34 cellular contexts compared by ENCODE assay signal in the genomic region with DNA sequence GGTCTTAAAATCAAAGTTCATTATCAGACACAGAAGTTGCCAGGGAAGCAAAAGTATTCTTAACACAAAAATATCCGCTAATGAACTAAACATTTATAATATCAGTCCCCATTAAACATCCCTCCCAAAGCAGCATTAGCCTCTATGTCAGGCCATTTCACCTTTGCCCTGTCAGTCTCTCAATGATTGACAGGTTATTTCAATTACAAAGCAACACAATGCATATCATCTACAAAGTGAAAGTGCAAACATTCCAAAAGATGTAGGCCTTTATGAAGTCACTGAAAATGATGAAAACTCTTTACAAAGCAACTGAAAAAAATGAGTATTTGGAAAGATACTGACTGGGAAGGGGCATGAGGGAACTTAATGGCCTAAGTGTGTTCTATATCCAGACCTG. TPM values are rescaled to one million over a fixed set of nuclear protein-coding genes. Genes with fewer than 3 reads are reported as not detected.
"Had no signal": no experiment of that assay in that cellular context is flagged by ENCODE, and none has a peak within 500 bp of the region (broad histone marks: within the 10 kb centered on the region; RNA-seq: fewer than 3 reads in every experiment).

No MANE protein-coding gene starts in this region.

- H3K4me3 Mint-ChIP-seq: activated CD4-positive, alpha-beta memory T cell treated with anti-CD3 and anti-CD28 coated beads for 36 hours; activated CD4-positive, alpha-beta T cell treated with anti-CD3 and anti-CD28 coated beads for 36 hours; activated CD4-positive, alpha-beta T cell treated with anti-CD3 and anti-CD28 coated beads, Interleukin-2, amount 10 ng/mL, durations not matched to agents 24 days and 14 days; activated CD8-positive, alpha-beta memory T cell treated with anti-CD3 and anti-CD28 coated beads, Interleukin-2, amount 10 ng/mL, durations not matched to agents 7 days and 5 days; activated CD8-positive, alpha-beta T cell treated with anti-CD3 and anti-CD28 coated beads, Interleukin-2, amount 10 ng/mL, durations not matched to agents 7 days and 5 days; activated naive CD4-positive, alpha-beta T cell treated with anti-CD3 and anti-CD28 coated beads for 36 hours; activated naive CD4-positive, alpha-beta T cell treated with anti-CD3 and anti-CD28 coated beads, Interleukin-2, amount 50 U/mL, for 24 hours; activated naive CD8-positive, alpha-beta T cell treated with anti-CD3 and anti-CD28 coated beads for 36 hours; activated naive CD8-positive, alpha-beta T cell treated with anti-CD3 and anti-CD28 coated beads, Interleukin-2, amount 50 U/mL, for 24 hours; activated T-helper 1 cell treated with anti-CD3 and anti-CD28 coated beads, Interleukin-12 subunit alpha, Interleukin-12 subunit beta, Interleukin-2, Interleukin-4 antibody, amounts not matched to agents 30 ng/mL and 10 ng/mL and 1 ng/mL, durations not matched to agents 14 hours and 24 hours and 36 hours; central memory CD8-positive, alpha-beta T cell; effector memory CD8-positive, alpha-beta T cell had no signal

- ATAC-seq: activated CD4-positive, alpha-beta T cell treated with anti-CD3 and anti-CD28 coated beads for 36 hours; activated CD8-positive, alpha-beta memory T cell treated with anti-CD3 and anti-CD28 coated beads, Interleukin-2, amount 10 ng/mL, durations not matched to agents 7 days and 5 days; activated CD8-positive, alpha-beta T cell treated with anti-CD3 and anti-CD28 coated beads, Interleukin-2, amount 10 ng/mL, durations not matched to agents 7 days and 5 days; activated naive CD8-positive, alpha-beta T cell treated with anti-CD3 and anti-CD28 coated beads, Interleukin-2, amount 50 U/mL, for 24 hours; effector memory CD8-positive, alpha-beta T cell; foreskin keratinocyte; gastrocnemius medialis; heart left ventricle had no signal

- H3K9me3 Mint-ChIP-seq: activated CD4-positive, alpha-beta T cell treated with anti-CD3 and anti-CD28 coated beads, Interleukin-2, amount 10 ng/mL, durations not matched to agents 24 days and 14 days; activated naive CD4-positive, alpha-beta T cell treated with anti-CD3 and anti-CD28 coated beads for 36 hours; activated naive CD4-positive, alpha-beta T cell treated with anti-CD3 and anti-CD28 coated beads, Interleukin-2, amount 50 U/mL, for 24 hours; activated naive CD8-positive, alpha-beta T cell treated with anti-CD3 and anti-CD28 coated beads for 36 hours; activated T-helper 1 cell treated with anti-CD3 and anti-CD28 coated beads, Interleukin-12 subunit alpha, Interleukin-12 subunit beta, Interleukin-2, Interleukin-4 antibody, amounts not matched to agents 30 ng/mL and 10 ng/mL and 1 ng/mL, durations not matched to agents 14 hours and 24 hours and 36 hours; activated T-helper 2 cell treated with anti-CD3 and anti-CD28 coated beads, Interferon-gamma antibody, Interleukin-2, Interleukin-4, amounts not matched to agents 10 μg/mL and 5 μg/mL and 100 μg/mL, durations not matched to agents 14 hours and 24 hours and 36 hours; central memory CD8-positive, alpha-beta T cell; effector memory CD8-positive, alpha-beta T cell had no signal

- H3K27me3 Mint-ChIP-seq: activated naive CD8-positive, alpha-beta T cell treated with anti-CD3 and anti-CD28 coated beads for 36 hours; activated naive CD8-positive, alpha-beta T cell treated with anti-CD3 and anti-CD28 coated beads, Interleukin-2, amount 50 U/mL, for 24 hours had no signal

- H3K27ac Mint-ChIP-seq: activated CD4-positive, alpha-beta memory T cell treated with anti-CD3 and anti-CD28 coated beads for 36 hours; activated CD4-positive, alpha-beta T cell treated with anti-CD3 and anti-CD28 coated beads for 36 hours; activated CD4-positive, alpha-beta T cell treated with anti-CD3 and anti-CD28 coated beads, Interleukin-2, amount 10 ng/mL, durations not matched to agents 24 days and 14 days; activated CD8-positive, alpha-beta memory T cell treated with anti-CD3 and anti-CD28 coated beads, Interleukin-2, amount 10 ng/mL, durations not matched to agents 7 days and 5 days; activated CD8-positive, alpha-beta T cell treated with anti-CD3 and anti-CD28 coated beads, Interleukin-2, amount 10 ng/mL, durations not matched to agents 7 days and 5 days; activated naive CD4-positive, alpha-beta T cell treated with anti-CD3 and anti-CD28 coated beads for 36 hours; activated naive CD4-positive, alpha-beta T cell treated with anti-CD3 and anti-CD28 coated beads, Interleukin-2, amount 50 U/mL, for 24 hours; activated naive CD8-positive, alpha-beta T cell treated with anti-CD3 and anti-CD28 coated beads for 36 hours; activated naive CD8-positive, alpha-beta T cell treated with anti-CD3 and anti-CD28 coated beads, Interleukin-2, amount 50 U/mL, for 24 hours; activated T-helper 1 cell treated with anti-CD3 and anti-CD28 coated beads, Interleukin-12 subunit alpha, Interleukin-12 subunit beta, Interleukin-2, Interleukin-4 antibody, amounts not matched to agents 30 ng/mL and 10 ng/mL and 1 ng/mL, durations not matched to agents 14 hours and 24 hours and 36 hours; activated T-helper 2 cell treated with anti-CD3 and anti-CD28 coated beads, Interferon-gamma antibody, Interleukin-2, Interleukin-4, amounts not matched to agents 10 μg/mL and 5 μg/mL and 100 μg/mL, durations not matched to agents 14 hours and 24 hours and 36 hours; effector memory CD8-positive, alpha-beta T cell had no signal

- H3K4me3 ChIP-seq: adrenal gland, esophagus muscularis mucosa, gastrocnemius medialis, heart left ventricle had no signal

- DNase-seq: activated CD4-positive, alpha-beta memory T cell treated with anti-CD3 and anti-CD28 coated beads for 36 hours; activated CD4-positive, alpha-beta T cell treated with anti-CD3 and anti-CD28 coated beads for 36 hours; activated CD4-positive, alpha-beta T cell treated with anti-CD3 and anti-CD28 coated beads, Interleukin-2, amount 10 ng/mL, durations not matched to agents 24 days and 14 days; activated CD4-positive, CD25-positive, alpha-beta regulatory T cell; activated CD4-positive, CD25-positive, alpha-beta regulatory T cell treated with anti-CD3 and anti-CD28 coated beads, Interleukin-2, amount 50 U/mL, for 72 hours; activated CD8-positive, alpha-beta memory T cell treated with anti-CD3 and anti-CD28 coated beads, Interleukin-2, amount 10 ng/mL, durations not matched to agents 7 days and 5 days; activated CD8-positive, alpha-beta memory T cell treated with anti-CD3 and anti-CD28 coated beads, Interleukin-2, amount 50 U/mL, for 4 hours; activated CD8-positive, alpha-beta T cell treated with anti-CD3 and anti-CD28 coated beads, Interleukin-2, amount 10 ng/mL, durations not matched to agents 7 days and 5 days; activated effector memory CD4-positive, alpha-beta T cell treated with anti-CD3 and anti-CD28 coated beads, Interleukin-2, amount 50 U/mL, for 16 hours; activated naive CD4-positive, alpha-beta T cell treated with anti-CD3 and anti-CD28 coated beads for 36 hours; activated naive CD8-positive, alpha-beta T cell treated with anti-CD3 and anti-CD28 coated beads for 36 hours; activated naive CD8-positive, alpha-beta T cell treated with anti-CD3 and anti-CD28 coated beads, Interleukin-2, amount 50 U/mL, for 24 hours; activated T-cell treated with anti-CD3 and anti-CD28 coated beads, Interleukin-2, amount 50 U/mL, for 1 hour; activated T-cell treated with anti-CD3 and anti-CD28 coated beads, Interleukin-2, amount 50 U/mL, for 48 hours; adrenal gland; amygdala; aorta; brain microvascular endothelial cell; cortex of kidney; dermis blood vessel endothelial cell; effector CD4-positive, alpha-beta T cell; effector memory CD8-positive, alpha-beta T cell; erythroblast; foreskin keratinocyte; gastrocnemius medialis; glutamatergic neuron; heart left ventricle; T-helper 2 cell had no signal

- H3K27ac ChIP-seq: adrenal gland, brain microvascular endothelial cell, esophagus muscularis mucosa, foreskin keratinocyte, gastrocnemius medialis, heart left ventricle had no signal

- H3K9me3 ChIP-seq: adrenal gland, esophagus muscularis mucosa, gastrocnemius medialis had no signal

- H3K36me3 Mint-ChIP-seq: activated CD8-positive, alpha-beta memory T cell treated with anti-CD3 and anti-CD28 coated beads, Interleukin-2, amount 10 ng/mL, durations not matched to agents 7 days and 5 days; activated naive CD8-positive, alpha-beta T cell treated with anti-CD3 and anti-CD28 coated beads for 36 hours had no signal

- H3K4me1 ChIP-seq: adrenal gland, foreskin keratinocyte had no signal

- H3K4me1 Mint-ChIP-seq: activated CD4-positive, alpha-beta T cell treated with anti-CD3 and anti-CD28 coated beads for 36 hours; activated CD4-positive, alpha-beta T cell treated with anti-CD3 and anti-CD28 coated beads, Interleukin-2, amount 10 ng/mL, durations not matched to agents 24 days and 14 days; activated CD8-positive, alpha-beta memory T cell treated with anti-CD3 and anti-CD28 coated beads, Interleukin-2, amount 10 ng/mL, durations not matched to agents 7 days and 5 days; activated naive CD4-positive, alpha-beta T cell treated with anti-CD3 and anti-CD28 coated beads, Interleukin-2, amount 50 U/mL, for 24 hours; activated naive CD8-positive, alpha-beta T cell treated with anti-CD3 and anti-CD28 coated beads for 36 hours; activated naive CD8-positive, alpha-beta T cell treated with anti-CD3 and anti-CD28 coated beads, Interleukin-2, amount 50 U/mL, for 24 hours; central memory CD8-positive, alpha-beta T cell had no signal

- H3K27me3 ChIP-seq: adrenal gland, brain microvascular endothelial cell, esophagus muscularis mucosa, foreskin keratinocyte, gastrocnemius medialis, heart left ventricle had no signal

- H3K36me3 ChIP-seq: adrenal gland, gastrocnemius medialis had no signal

RNA-seq across cellular contexts. Expression of gene ENAH, which starts 14.1 kb away (rescaled TPM):
- total RNA-seq: activated CD8-positive, alpha-beta memory T cell treated with anti-CD3 and anti-CD28 coated beads, Interleukin-2, amount 10 ng/mL, durations not matched to agents 7 days and 5 days; activated CD8-positive, alpha-beta T cell treated with anti-CD3 and anti-CD28 coated beads, Interleukin-2, amount 10 ng/mL, durations not matched to agents 7 days and 5 days; T-helper 1 cell treated with Interleukin-12 subunit alpha and Interleukin-12 subunit beta and Interleukin-4 antibody, amounts not matched to agents 30 ng/mL and 1 ng/mL, for 36 hours had no signal
